Comparison of ENCODE assay signal across 1 cellular context in the genomic region with DNA sequence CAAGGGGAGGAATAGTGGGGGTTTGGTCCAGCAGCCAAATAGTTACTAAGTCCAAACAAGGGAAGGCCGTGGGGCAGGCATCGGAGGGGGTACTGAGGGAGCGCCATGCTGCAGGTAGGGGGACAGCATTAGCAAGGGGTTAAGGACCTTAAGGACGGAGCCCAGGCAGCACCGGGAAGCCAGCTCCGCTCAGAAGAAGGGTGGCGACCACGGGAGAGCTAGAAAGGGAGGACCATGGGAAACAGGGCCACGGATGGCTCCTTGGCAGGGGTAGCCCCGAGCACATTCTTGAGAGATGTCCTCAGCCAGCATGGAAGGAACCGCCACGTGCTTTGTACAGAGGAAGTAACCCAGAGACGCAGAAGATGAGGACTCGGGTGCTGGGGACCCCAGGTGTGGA.
TF ChIP-seq lines count a peak whose summit lies in the region.

No MANE protein-coding gene starts in this region.

TF ChIP-seq in WTC11, 78 proteins besides CTCF, POLR2A, EP300 and RAD21 (continued from another document):
- TF ChIP-seq, protein P1, sequence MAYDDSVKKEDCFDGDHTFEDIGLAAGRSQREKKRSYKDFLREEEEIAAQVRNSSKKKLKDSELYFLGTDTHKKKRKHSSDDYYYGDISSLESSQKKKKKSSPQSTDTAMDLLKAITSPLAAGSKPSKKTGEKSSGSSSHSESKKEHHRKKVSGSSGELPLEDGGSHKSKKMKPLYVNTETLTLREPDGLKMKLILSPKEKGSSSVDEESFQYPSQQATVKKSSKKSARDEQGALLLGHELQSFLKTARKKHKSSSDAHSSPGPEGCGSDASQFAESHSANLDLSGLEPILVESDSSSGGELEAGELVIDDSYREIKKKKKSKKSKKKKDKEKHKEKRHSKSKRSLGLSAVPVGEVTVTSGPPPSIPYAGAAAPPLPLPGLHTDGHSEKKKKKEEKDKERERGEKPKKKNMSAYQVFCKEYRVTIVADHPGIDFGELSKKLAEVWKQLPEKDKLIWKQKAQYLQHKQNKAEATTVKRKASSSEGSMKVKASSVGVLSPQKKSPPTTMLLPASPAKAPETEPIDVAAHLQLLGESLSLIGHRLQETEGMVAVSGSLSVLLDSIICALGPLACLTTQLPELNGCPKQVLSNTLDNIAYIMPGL (CRISPR knock-in tag; IDR thresholded peaks at IDR 0.05) = no peak
- TF ChIP-seq ZBTB43 (CRISPR knock-in tag; IDR thresholded peaks at IDR 0.05) (no peak), ZNF263 (CRISPR knock-in tag; IDR thresholded peaks at IDR 0.05; ENCODE audit: low read depth) (no peak), GABPB1 (CRISPR knock-in tag; IDR thresholded peaks at IDR 0.05) (no peak)
TF ChIP-seq in WTC11: peak in this region for 0.
